1 cellular context compared by ENCODE assay signal in genomic region chr5:41670854-41671791, GRCh38.
TF ChIP-seq lines count a peak whose summit lies in the region.

No MANE protein-coding gene starts in this region.

TF ChIP-seq in K562, 482 proteins besides CTCF, POLR2A, EP300 and RAD21 (continued from another document):
- TF ChIP-seq, protein P1, sequence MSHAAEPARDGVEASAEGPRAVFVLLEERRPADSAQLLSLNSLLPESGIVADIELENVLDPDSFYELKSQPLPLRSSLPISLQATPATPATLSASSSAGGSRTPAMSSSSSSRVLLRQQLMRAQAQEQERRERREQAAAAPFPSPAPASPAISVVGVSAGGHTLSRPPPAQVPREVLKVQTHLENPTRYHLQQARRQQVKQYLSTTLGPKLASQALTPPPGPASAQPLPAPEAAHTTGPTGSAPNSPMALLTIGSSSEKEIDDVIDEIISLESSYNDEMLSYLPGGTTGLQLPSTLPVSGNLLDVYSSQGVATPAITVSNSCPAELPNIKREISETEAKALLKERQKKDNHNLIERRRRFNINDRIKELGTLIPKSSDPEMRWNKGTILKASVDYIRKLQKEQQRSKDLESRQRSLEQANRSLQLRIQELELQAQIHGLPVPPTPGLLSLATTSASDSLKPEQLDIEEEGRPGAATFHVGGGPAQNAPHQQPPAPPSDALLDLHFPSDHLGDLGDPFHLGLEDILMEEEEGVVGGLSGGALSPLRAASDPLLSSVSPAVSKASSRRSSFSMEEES (CRISPR knock-in tag; IDR thresholded peaks at IDR 0.05), result peak; percentile 56
